7 cellular contexts compared by ENCODE assay signal in genomic region chr17:31559647-31560501, GRCh38.
DNase-seq lines count a peak whose midpoint lies in the region; ATAC-seq and TF ChIP-seq lines count a peak whose summit lies in the region.

No MANE protein-coding gene starts in this region.

- peak; percentile 10 for ATAC-seq in body of pancreas
- peak; percentile 9 for ATAC-seq in left lung
- no peak for ATAC-seq in GM19463 (IDR thresholded peaks at IDR 0.05; ENCODE audit: unreplicated experiment)

- H3K9ac ChIP-seq in HUES6 (ENCODE audit: low read length): peak overlapping the region; percentile 72

- peak in 2 of 4 donors; percentile 19 to 29 for DNase-seq in body of pancreas
- DNase-seq in left lung: peak in 1 of 2 donors; percentile 84
- no peak for DNase-seq in suprapubic skin (ENCODE audit: low spot score in 2 of 2)
- no peak for DNase-seq in SHP77 treated with DMSO at 0.1 percent for 48 hours (lab: John Stamatoyannopoulos, UW)
- DNase-seq in NCI-H2171 treated with DMSO at 0.1 percent for 48 hours (lab: John Stamatoyannopoulos, UW): no peak

- H3K27me3 ChIP-seq in HUES6 (ENCODE audit: control insufficient read depth, insufficient read depth, low read length): peaks cover 26% of the 10 kb centered on the region
- no peaks in the 10 kb centered on the region for H3K27me3 ChIP-seq in body of pancreas
- peaks cover 0 to 13% of the 10 kb centered on the region in 2 donors for H3K27me3 ChIP-seq in left lung
- no peaks in the 10 kb centered on the region for H3K27me3 ChIP-seq in suprapubic skin

- no peak for TF ChIP-seq CTCF in body of pancreas (IDR thresholded peaks at IDR 0.05)
- no peak for TF ChIP-seq CTCF in left lung (IDR thresholded peaks at IDR 0.05)
- TF ChIP-seq CTCF in suprapubic skin (IDR thresholded peaks at IDR 0.05): no peak

- TF ChIP-seq POLR2A in body of pancreas (IDR thresholded peaks at IDR 0.05) (peak; percentile 30 to 57 (median 54)), suprapubic skin (IDR thresholded peaks at IDR 0.05) (no peak)

- WGBS in body of pancreas, 2 donors: 47 to 79% methylated on average over 20 to 74 of the region's 82 CpGs
- WGBS in suprapubic skin: 24% methylated on average over 6 of the region's 82 CpGs

- intact Hi-C loops in body of pancreas (cut with DNase I): loop anchor here (5.0 kb wide), 1 partner anchor 282 kb away; no protein-coding TSS in a partner anchor
- intact Hi-C loops in left lung (cut with DNase I): loop anchor here (10.0 kb wide), 1 partner anchor 285 kb away; no protein-coding TSS in a partner anchor

- H3K4me3 ChIP-seq in HUES6 (ENCODE audit: low read depth, low read length) (peak overlapping the region; percentile 55), body of pancreas (peak overlapping the region; percentile 33 to 41), left lung (peak overlapping the region; percentile 64 to 65), suprapubic skin (peak overlapping the region; percentile 70)

- H3K27ac ChIP-seq in HUES6 (ENCODE audit: low read depth, low read length): no peak overlapping the region
- H3K27ac ChIP-seq in body of pancreas: peak overlapping the region; percentile 90 to 93 (median 92)
- H3K27ac ChIP-seq in left lung: peak overlapping the region; percentile 83 to 90
- peak overlapping the region; percentile 88 for H3K27ac ChIP-seq in suprapubic skin

- peaks cover 28% of the 10 kb centered on the region for H3K4me1 ChIP-seq in HUES6 (ENCODE audit: control insufficient read depth, insufficient read depth, low read length)
- peaks cover 58% of the 10 kb centered on the region for H3K4me1 ChIP-seq in body of pancreas
- peaks cover 9 to 55% of the 10 kb centered on the region in 2 donors for H3K4me1 ChIP-seq in left lung
- H3K4me1 ChIP-seq in suprapubic skin: peaks cover 61% of the 10 kb centered on the region

- H3K9me3 ChIP-seq in HUES6 (ENCODE audit: control insufficient read depth, insufficient read depth, low read depth, low read length): no peaks in the 10 kb centered on the region
- H3K9me3 ChIP-seq in body of pancreas: no peaks in the 10 kb centered on the region
- H3K9me3 ChIP-seq in left lung: no peaks in the 10 kb centered on the region
- no peaks in the 10 kb centered on the region for H3K9me3 ChIP-seq in suprapubic skin

- no peak for TF ChIP-seq EP300 in suprapubic skin (IDR thresholded peaks at IDR 0.05)

- H3K36me3 ChIP-seq in HUES6 (ENCODE audit: control insufficient read depth, insufficient read depth, low read length) (no peaks in the 10 kb centered on the region), body of pancreas (replicated peaks in 1 of 2; ENCODE audit: insufficient read depth in 1 of 2, low read depth in 2 of 2) (no peaks in the 10 kb centered on the region), left lung (no peaks in the 10 kb centered on the region), suprapubic skin (no peaks in the 10 kb centered on the region)

Comparison
In these comparisons a context has a peak if more than half of its experiments do, and no peak if none do; other contexts are left out.
1. POLR2A ChIP-seq: peak in body of pancreas (3 of 3); none in suprapubic skin (0 of 2).
2. Peak in every context shown above with its lines, with median percentiles within 50 percentile points of each other: H3K4me3 ChIP-seq.